In the genomic region with DNA sequence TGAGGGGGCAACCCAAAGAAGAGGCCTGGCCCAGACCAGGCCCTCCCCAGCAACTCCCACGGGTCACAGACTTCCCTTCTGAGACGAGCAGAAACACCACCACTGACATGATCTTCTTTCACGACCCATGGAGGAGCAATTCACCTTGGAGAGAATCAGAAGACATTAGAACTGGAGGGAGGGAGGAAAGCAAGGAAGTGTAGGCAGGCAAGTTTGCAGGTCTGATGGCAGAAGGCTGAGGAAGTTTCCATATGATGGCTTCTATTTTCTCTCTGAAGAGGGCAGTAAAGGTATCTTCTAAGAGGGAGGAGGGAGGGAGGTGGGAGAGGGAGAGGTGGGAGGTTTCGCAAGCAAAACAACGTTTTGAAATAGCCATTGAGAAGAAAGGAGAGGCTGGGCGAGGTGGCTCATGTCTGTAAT, we compare ENCODE assay signal across 16 cellular contexts. TPM values are rescaled to one million over a fixed set of nuclear protein-coding genes. Genes with fewer than 3 reads are reported as not detected.
A peak's percentile ranks its signal among the peaks of the same experiment; 100 is the strongest.
DNase-seq lines count a peak whose midpoint lies in the region; ATAC-seq, FAIRE-seq and TF ChIP-seq lines count a peak whose summit lies in the region.
"Had no signal": no experiment of that assay in that cellular context is flagged by ENCODE, and none has a peak within 500 bp of the region (broad histone marks: within the 10 kb centered on the region; RNA-seq: fewer than 3 reads in every experiment).

No MANE protein-coding gene starts in this region.

- POLR2A ChIA-PET in HepG2 (lab: Yijun Ruan, JAX) = no interaction called here
- POLR2A ChIA-PET in activated CD4-positive, alpha-beta memory T cell treated with anti-CD3 and anti-CD28 coated beads for 36 hours (lab: Charles Lee) = no interaction called here

- CTCF ChIA-PET in HepG2 (lab: Yijun Ruan, JAX; ENCODE audit: low intra/inter-chr PET ratio, low total read pairs) = no interaction called here
- CTCF ChIA-PET in activated CD4-positive, alpha-beta memory T cell treated with anti-CD3 and anti-CD28 coated beads for 36 hours (lab: Charles Lee) = interaction anchor here (7.1 kb wide), 1 partner anchor 10 kb away, joined by 60 read pairs; no protein-coding TSS in a partner anchor

- peak; percentile 49 for DNase-seq in HepG2 (ENCODE audit: low spot score)
- DNase-seq in right lobe of liver = no peak
- DNase-seq in activated CD4-positive, alpha-beta memory T cell treated with anti-CD3 and anti-CD28 coated beads for 36 hours = peak; percentile 22
- DNase-seq in left kidney (ENCODE audit: low read depth, low spot score) = peak; percentile 59
- no peak for DNase-seq in transverse colon
- no peak for DNase-seq in NCI-H345 (lab: John Stamatoyannopoulos, UW)
- no peak for DNase-seq in GM23248
- DNase-seq in brain microvascular endothelial cell = no peak
- DNase-seq: NCI-H526 treated with DMSO at 0.1 percent for 48 hours; pancreas; stimulated activated CD4-positive, alpha-beta T cell treated with anti-CD3 and anti-CD28 coated beads, Interleukin-4, amount 100 ng/mL, for 24 hours had no signal

- FAIRE-seq in HepG2 (lab: Jason Lieb, UNC) = no peak
- FAIRE-seq: islet of Langerhans, pancreas had no signal

- H3K27me3 Mint-ChIP-seq in activated CD4-positive, alpha-beta memory T cell treated with anti-CD3 and anti-CD28 coated beads for 36 hours = peaks cover 18% of the 10 kb centered on the region

- H4K20me1 ChIP-seq in HepG2 (ENCODE audit: insufficient read depth, low read length) (no peaks in the 10 kb centered on the region), GM23248 (ENCODE audit: insufficient read depth) (no peaks in the 10 kb centered on the region)

- no peaks in the 10 kb centered on the region for H3K36me3 Mint-ChIP-seq in activated CD4-positive, alpha-beta memory T cell treated with anti-CD3 and anti-CD28 coated beads for 36 hours

- ATAC-seq in HepG2 (peak; percentile 55), right lobe of liver (no peak)
- ATAC-seq: pancreas had no signal

- peak overlapping the region; percentile 61 for H3K4me3 Mint-ChIP-seq in activated CD4-positive, alpha-beta memory T cell treated with anti-CD3 and anti-CD28 coated beads for 36 hours

- peaks cover 41% of the 10 kb centered on the region for H3K4me1 Mint-ChIP-seq in activated CD4-positive, alpha-beta memory T cell treated with anti-CD3 and anti-CD28 coated beads for 36 hours (ENCODE audit: low read depth)

- TF ChIP-seq POLR2A in HepG2 (IDR thresholded peaks at IDR 0.05; ENCODE audit: insufficient read depth in 1 of 2, low read depth in 2 of 2, low read length in 2 of 2) (no peak), right lobe of liver (IDR thresholded peaks at IDR 0.05) (no peak), transverse colon (IDR thresholded peaks at IDR 0.05) (no peak)

- H3K4me2 ChIP-seq in HepG2 (ENCODE audit: low read depth, low read length) (no peak overlapping the region), GM23248 (ENCODE audit: unreplicated experiment) (no peak overlapping the region)

- in situ Hi-C loops in HepG2 (cut with HindIII; ENCODE audit: extremely low pct_ligation_motif_present, low pct_unique_long_range_greater_than_20kb) = no loop called here
- in situ Hi-C loops in transverse colon (cut with MboI; ENCODE audit: low pct_ligation_motif_present in 1 of 4, low pct_unique_long_range_greater_than_20kb in 1 of 4, low sequenced_read_pairs in 3 of 4) = no loop called here
- in situ Hi-C loops in GM23248 (cut with MboI) = no loop called here
- in situ Hi-C loops in brain microvascular endothelial cell (cut with HindIII; ENCODE audit: low pct_ligation_motif_present, low sequenced_read_pairs) = no loop called here

- TF ChIP-seq RAD21 in HepG2 (CRISPR knock-in tag; IDR thresholded peaks at IDR 0.05) = no peak

- BruUV-seq in HepG2 (replicated peaks; lab: Mats Ljungman, UMichigan) = no TSS peak

- intact Hi-C loops in HepG2 (cut with micrococcal nuclease; ENCODE audit: unreplicated experiment) = no loop called here
- intact Hi-C loops in right lobe of liver (cut with DNase I) = no loop called here
- intact Hi-C loops in activated CD4-positive, alpha-beta memory T cell treated with anti-CD3 and anti-CD28 coated beads for 36 hours (cut with micrococcal nuclease) = no loop called here
- intact Hi-C loops in transverse colon (cut with DNase I; ENCODE audit: low total_unique reads) = no loop called here

- 0 out of 2 replicates have a peak, but pooled peaks have one; percentile 23 for TF ChIP-seq CTCF in HepG2 (CRISPR knock-in tag; IDR thresholded peaks at IDR 0.05)
- TF ChIP-seq CTCF in right lobe of liver (IDR thresholded peaks at IDR 0.05) = no peak
- no peak for TF ChIP-seq CTCF in transverse colon (IDR thresholded peaks at IDR 0.05)
- no peak for TF ChIP-seq CTCF in brain microvascular endothelial cell (IDR thresholded peaks at IDR 0.05; ENCODE audit: low read depth, low read length, missing control alignments)

- WGBS in HepG2 (ENCODE audit: low lambda C conversion rate) = 37% methylated on average over 6 of the region's 6 CpGs
- WGBS in right lobe of liver (ENCODE audit: insufficient coverage, low coverage, low lambda C conversion rate, missing lambda C conversion rate) = 30% methylated on average over 6 of the region's 6 CpGs
- 60 to 70% methylated on average over 2 to 6 of the region's 6 CpGs for WGBS in transverse colon (ENCODE audit: low coverage in 1 of 2), 2 donors
- 50 to 62% methylated on average over 5 to 6 of the region's 6 CpGs for WGBS in GM23248 (ENCODE audit: low coverage in 1 of 2, low lambda C conversion rate in 2 of 2, missing lambda C conversion rate in 2 of 2), 2 experiments

- no peaks in the 10 kb centered on the region for H3K9me2 ChIP-seq in GM23248 (ENCODE audit: insufficient read depth)

- peaks cover 34% of the 10 kb centered on the region for H3K4me1 ChIP-seq in HepG2 (ENCODE audit: insufficient read depth, low read length)
- peaks cover 0 to 40% (median 16%) of the 10 kb centered on the region in 4 donors for H3K4me1 ChIP-seq in right lobe of liver
- H3K4me1 ChIP-seq in transverse colon = peaks cover 14 to 53% (median 45%) of the 10 kb centered on the region in 4 donors
- H3K4me1 ChIP-seq in GM23248 (ENCODE audit: insufficient read depth) = no peaks in the 10 kb centered on the region

- H3K27me3 ChIP-seq in HepG2 (ENCODE audit: control insufficient read depth in 1 of 2, insufficient read depth in 2 of 2, low read length in 2 of 2) (peaks cover 2 to 48% of the 10 kb centered on the region in 2 experiments; a peak in 3 of 5 replicates), right lobe of liver (no peaks in the 10 kb centered on the region), transverse colon (no peaks in the 10 kb centered on the region), GM23248 (replicated peaks; ENCODE audit: insufficient read depth) (peaks cover 80% of the 10 kb centered on the region), brain microvascular endothelial cell (replicated peaks) (peaks cover 31% of the 10 kb centered on the region)
- H3K27me3 ChIP-seq: pancreas had no signal

- no peak overlapping the region for H2AFZ ChIP-seq in HepG2 (ENCODE audit: low read length)
- no peak overlapping the region for H2AFZ ChIP-seq in GM23248

- H3K9ac ChIP-seq in HepG2 (ENCODE audit: insufficient read depth, low read depth, low read length) (no peak overlapping the region), GM23248 (no peak overlapping the region)

- TF ChIP-seq EP300 in HepG2 (IDR thresholded peaks at IDR 0.05; ENCODE audit: low read depth in 2 of 2, low read length in 2 of 2) (no peak), HepG2 (CRISPR knock-in tag; IDR thresholded peaks at IDR 0.05; ENCODE audit: borderline replicate concordance) (no peak), transverse colon (IDR thresholded peaks at IDR 0.05; ENCODE audit: low read depth) (no peak)

- no peaks in the 10 kb centered on the region for H3F3A ChIP-seq in GM23248 (ENCODE audit: insufficient read depth)

- no peaks in the 10 kb centered on the region for H3K9me3 ChIP-seq in HepG2 (ENCODE audit: low read length)
- H3K9me3 ChIP-seq in right lobe of liver = no peaks in the 10 kb centered on the region
- no peaks in the 10 kb centered on the region for H3K9me3 ChIP-seq in transverse colon
- H3K9me3 ChIP-seq in GM23248 (ENCODE audit: low read depth) = no peaks in the 10 kb centered on the region
- H3K9me3 ChIP-seq: pancreas, thoracic aorta had no signal

- no peaks in the 10 kb centered on the region for H3K36me3 ChIP-seq in HepG2 (replicated peaks in 1 of 2; ENCODE audit: control insufficient read depth in 1 of 2, insufficient read depth in 2 of 2, low read length in 2 of 2)
- H3K36me3 ChIP-seq in right lobe of liver = no peaks in the 10 kb centered on the region
- H3K36me3 ChIP-seq in transverse colon = no peaks in the 10 kb centered on the region
- H3K36me3 ChIP-seq in GM23248 (ENCODE audit: low read depth) = no peaks in the 10 kb centered on the region
- no peaks in the 10 kb centered on the region for H3K36me3 ChIP-seq in brain microvascular endothelial cell (replicated peaks)
- H3K36me3 ChIP-seq: pancreas, thoracic aorta had no signal

- peaks cover 8% of the 10 kb centered on the region for H3K9me3 Mint-ChIP-seq in activated CD4-positive, alpha-beta memory T cell treated with anti-CD3 and anti-CD28 coated beads for 36 hours

- no peak overlapping the region for H3K27ac ChIP-seq in HepG2 (ENCODE audit: extremely low read length, insufficient read depth, low read length)
- H3K27ac ChIP-seq in right lobe of liver = peak overlapping the region in 1 of 3 donors; percentile 70
- H3K27ac ChIP-seq in transverse colon = peak overlapping the region; percentile 76 to 92 (median 88)
- no peak overlapping the region for H3K27ac ChIP-seq in GM23248
- H3K27ac ChIP-seq in brain microvascular endothelial cell = no peak overlapping the region
- H3K27ac ChIP-seq: epithelial cell of prostate, pancreas, thoracic aorta had no signal

- H3K4me3 ChIP-seq in HepG2 (replicated peaks in 1 of 3; ENCODE audit: insufficient read depth in 1 of 3, low read depth in 2 of 3, low read length in 3 of 3) (no peak overlapping the region), right lobe of liver (no peak overlapping the region), transverse colon (no peak overlapping the region), GM23248 (no peak overlapping the region), brain microvascular endothelial cell (ENCODE audit: low read depth, low read length) (no peak overlapping the region)
- H3K4me3 ChIP-seq: pancreas, thoracic aorta had no signal

- no peaks in the 10 kb centered on the region for H3K79me2 ChIP-seq in HepG2 (ENCODE audit: insufficient read depth, low read length)
- H3K79me2 ChIP-seq in GM23248 (ENCODE audit: insufficient read depth) = no peaks in the 10 kb centered on the region

- H3K27ac Mint-ChIP-seq in activated CD4-positive, alpha-beta memory T cell treated with anti-CD3 and anti-CD28 coated beads for 36 hours = peak overlapping the region; percentile 74

RNA-seq across cellular contexts. Expression of a gene that starts 1.4 kb away (rescaled TPM):
- total RNA-seq in HepG2 (2016; rRNA removed; fragmentation: Illumina TruSeq; extraction: Trizol) (0.04 TPM in 1 of 2 replicates, not detected in the other), right lobe of liver (1 to 10 TPM in 4 of 6 experiments, under 1 TPM in 2; 0.35 to 2.5 (median 1.8) TPM), transverse colon (10 to 100 TPM in 1 of 4 donors, 1 to 10 TPM in 3; 4.3 to 15.3 (median 5.8) TPM)
- not detected in 2 replicates for total RNA-seq in HepG2 (2016; cell fraction: cytosol; rRNA removed; fragmentation: Illumina TruSeq; extraction: Trizol; ENCODE audit: low read depth)
- total RNA-seq in HepG2 (2016; cell fraction: insoluble cytoplasmic fraction; rRNA removed; fragmentation: Illumina TruSeq; extraction: Trizol) = 0.03 and 0.04 TPM in 2 replicates
- 0.03 TPM in 2 replicates for total RNA-seq in HepG2 (2016; cell fraction: membrane; rRNA removed; fragmentation: Illumina TruSeq; extraction: Trizol)
- 0.09 TPM in 1 of 2 replicates, not detected in the other for total RNA-seq in HepG2 (2016; cell fraction: nucleus; rRNA removed; fragmentation: Illumina TruSeq; extraction: Trizol)
- polyA plus RNA-seq in HepG2 (2011; rRNA removed) (0.05 and 0.07 TPM in 2 replicates), GM23248 (2016; fragmentation: Nextera tagmentation; extraction: Ambion mirVana) (not detected in 2 replicates)
- polyA plus RNA-seq in HepG2 (2011; cell fraction: cytosol; rRNA removed) = 0.05 and 0.06 TPM in 2 replicates
- polyA plus RNA-seq in HepG2 (2011; cell fraction: nucleus; rRNA removed) = 0.03 and 0.08 TPM in 2 replicates
- 0.05 and 0.17 TPM in 2 replicates for polyA plus RNA-seq in HepG2 (2012)
- not detected in 2 replicates for polyA plus RNA-seq in HepG2 (2016; cell fraction: cytosol; fragmentation: Illumina TruSeq; extraction: Trizol; ENCODE audit: low read depth)
- polyA plus RNA-seq in HepG2 (2016; cell fraction: insoluble cytoplasmic fraction; fragmentation: Illumina TruSeq; extraction: Trizol; ENCODE audit: low read depth) = 0.04 TPM in 1 of 2 replicates, not detected in the other
- not detected in 2 replicates for polyA plus RNA-seq in HepG2 (2016; cell fraction: membrane; fragmentation: Illumina TruSeq; extraction: Trizol; ENCODE audit: low read depth)
- polyA plus RNA-seq in HepG2 (2016; cell fraction: nucleus; fragmentation: Illumina TruSeq; extraction: Trizol; ENCODE audit: insufficient read depth, low read depth) = not detected in 2 replicates
- polyA minus RNA-seq in HepG2 (2011; rRNA and poly(A)+ RNA removed; ENCODE audit: low replicate concordance) = 0.18 TPM in 1 of 2 replicates, not detected in the other
- polyA minus RNA-seq in HepG2 (2011; cell fraction: cytosol; rRNA and poly(A)+ RNA removed) = not detected in 2 replicates
- polyA minus RNA-seq in HepG2 (2011; cell fraction: nucleus; rRNA and poly(A)+ RNA removed) = 0.13 and 0.25 TPM in 2 replicates
- total RNA-seq in activated CD4-positive, alpha-beta memory T cell treated with anti-CD3 and anti-CD28 coated beads for 36 hours = under 1 TPM; 0.53 to 0.55 TPM
- 0.11 TPM in 1 of 2 replicates, not detected in the other for total RNA-seq in GM23248 (2014; rRNA removed; shearing (Covaris generic))
- polyA plus RNA-seq: BJ had no signal

RNA-seq across cellular contexts. Expression of a gene that starts 1.8 kb away (rescaled TPM):
- total RNA-seq in HepG2 (2016; rRNA removed; fragmentation: Illumina TruSeq; extraction: Trizol) = not detected in 2 replicates
- not detected in 2 replicates for total RNA-seq in HepG2 (2016; cell fraction: cytosol; rRNA removed; fragmentation: Illumina TruSeq; extraction: Trizol; ENCODE audit: low read depth)
- total RNA-seq in HepG2 (2016; cell fraction: insoluble cytoplasmic fraction; rRNA removed; fragmentation: Illumina TruSeq; extraction: Trizol) = not detected in 2 replicates
- total RNA-seq in HepG2 (2016; cell fraction: membrane; rRNA removed; fragmentation: Illumina TruSeq; extraction: Trizol) = not detected in 2 replicates
- total RNA-seq in HepG2 (2016; cell fraction: nucleus; rRNA removed; fragmentation: Illumina TruSeq; extraction: Trizol) = not detected in 2 replicates
- not detected in 2 replicates for polyA plus RNA-seq in HepG2 (2011; rRNA removed)
- polyA plus RNA-seq in HepG2 (2011; cell fraction: cytosol; rRNA removed) = not detected in 2 replicates
- polyA plus RNA-seq in HepG2 (2011; cell fraction: nucleus; rRNA removed) = not detected in 2 replicates
- polyA plus RNA-seq in HepG2 (2012) = not detected in 2 replicates
- not detected in 2 replicates for polyA plus RNA-seq in HepG2 (2016; cell fraction: cytosol; fragmentation: Illumina TruSeq; extraction: Trizol; ENCODE audit: low read depth)
- not detected in 2 replicates for polyA plus RNA-seq in HepG2 (2016; cell fraction: insoluble cytoplasmic fraction; fragmentation: Illumina TruSeq; extraction: Trizol; ENCODE audit: low read depth)
- polyA plus RNA-seq in HepG2 (2016; cell fraction: membrane; fragmentation: Illumina TruSeq; extraction: Trizol; ENCODE audit: low read depth) = not detected in 2 replicates
- not detected in 2 replicates for polyA plus RNA-seq in HepG2 (2016; cell fraction: nucleus; fragmentation: Illumina TruSeq; extraction: Trizol; ENCODE audit: insufficient read depth, low read depth)
- not detected in 2 replicates for polyA minus RNA-seq in HepG2 (2011; rRNA and poly(A)+ RNA removed; ENCODE audit: low replicate concordance)
- polyA minus RNA-seq in HepG2 (2011; cell fraction: cytosol; rRNA and poly(A)+ RNA removed) = not detected in 2 replicates
- polyA minus RNA-seq in HepG2 (2011; cell fraction: nucleus; rRNA and poly(A)+ RNA removed) = not detected in 2 replicates
- total RNA-seq in right lobe of liver = not detected
- total RNA-seq in activated CD4-positive, alpha-beta memory T cell treated with anti-CD3 and anti-CD28 coated beads for 36 hours = under 1 TPM; 0.43 to 0.44 TPM
- total RNA-seq in transverse colon = 1 to 10 TPM in 1 of 4 donors, under 1 TPM in 2, not detected in 1; 0.14 to 4.1 (median 0.16) TPM
- not detected in 2 replicates for total RNA-seq in GM23248 (2014; rRNA removed; shearing (Covaris generic))
- polyA plus RNA-seq in GM23248 (2016; fragmentation: Nextera tagmentation; extraction: Ambion mirVana) = not detected in 2 replicates
- total RNA-seq: pancreas, thoracic aorta had no signal
- polyA plus RNA-seq: BJ, pancreas had no signal

RNA-seq across cellular contexts. Expression of a gene that starts 45.4 kb away (rescaled TPM):
- total RNA-seq in HepG2 (2016; rRNA removed; fragmentation: Illumina TruSeq; extraction: Trizol) (not detected in 2 replicates), right lobe of liver (not detected), transverse colon (under 1 TPM in 1 of 4 donors, not detected in 3; 0.32 TPM)
- not detected in 2 replicates for total RNA-seq in HepG2 (2016; cell fraction: cytosol; rRNA removed; fragmentation: Illumina TruSeq; extraction: Trizol; ENCODE audit: low read depth)
- total RNA-seq in HepG2 (2016; cell fraction: insoluble cytoplasmic fraction; rRNA removed; fragmentation: Illumina TruSeq; extraction: Trizol) = not detected in 2 replicates
- not detected in 2 replicates for total RNA-seq in HepG2 (2016; cell fraction: membrane; rRNA removed; fragmentation: Illumina TruSeq; extraction: Trizol)
- total RNA-seq in HepG2 (2016; cell fraction: nucleus; rRNA removed; fragmentation: Illumina TruSeq; extraction: Trizol) = not detected in 2 replicates
- polyA plus RNA-seq in HepG2 (2011; rRNA removed) (not detected in 2 replicates), GM23248 (2016; fragmentation: Nextera tagmentation; extraction: Ambion mirVana) (not detected in 2 replicates)
- polyA plus RNA-seq in HepG2 (2011; cell fraction: cytosol; rRNA removed) = not detected in 2 replicates
- 0.06 TPM in 1 of 2 replicates, not detected in the other for polyA plus RNA-seq in HepG2 (2011; cell fraction: nucleus; rRNA removed)
- polyA plus RNA-seq in HepG2 (2012) = not detected in 2 replicates
- not detected in 2 replicates for polyA plus RNA-seq in HepG2 (2016; cell fraction: cytosol; fragmentation: Illumina TruSeq; extraction: Trizol; ENCODE audit: low read depth)
- not detected in 2 replicates for polyA plus RNA-seq in HepG2 (2016; cell fraction: insoluble cytoplasmic fraction; fragmentation: Illumina TruSeq; extraction: Trizol; ENCODE audit: low read depth)
- not detected in 2 replicates for polyA plus RNA-seq in HepG2 (2016; cell fraction: membrane; fragmentation: Illumina TruSeq; extraction: Trizol; ENCODE audit: low read depth)
- not detected in 2 replicates for polyA plus RNA-seq in HepG2 (2016; cell fraction: nucleus; fragmentation: Illumina TruSeq; extraction: Trizol; ENCODE audit: insufficient read depth, low read depth)
- polyA minus RNA-seq in HepG2 (2011; rRNA and poly(A)+ RNA removed; ENCODE audit: low replicate concordance) = not detected in 2 replicates
- not detected in 2 replicates for polyA minus RNA-seq in HepG2 (2011; cell fraction: cytosol; rRNA and poly(A)+ RNA removed)
- polyA minus RNA-seq in HepG2 (2011; cell fraction: nucleus; rRNA and poly(A)+ RNA removed) = not detected in 2 replicates
- not detected for total RNA-seq in activated CD4-positive, alpha-beta memory T cell treated with anti-CD3 and anti-CD28 coated beads for 36 hours
- total RNA-seq in GM23248 (2014; rRNA removed; shearing (Covaris generic)) = not detected in 2 replicates
- total RNA-seq: activated CD8-positive, alpha-beta memory T cell treated with anti-CD3 and anti-CD28 coated beads for 36 hours; pancreas; thoracic aorta had no signal
- polyA plus RNA-seq: BJ, pancreas had no signal

Comparison
In these comparisons a context has a peak if more than half of its experiments do, and no peak if none do; other contexts are left out.
1. DNase-seq: peak in HepG2 (single experiment), activated CD4-positive, alpha-beta memory T cell treated with anti-CD3 and anti-CD28 coated beads for 36 hours (single experiment) and left kidney (single experiment); none in right lobe of liver (0 of 3), transverse colon (single experiment), NCI-H345 (single experiment), GM23248 (single experiment) and brain microvascular endothelial cell (single experiment).
2. H3K27ac ChIP-seq: peak in transverse colon (4 of 4); none in HepG2 (single experiment), GM23248 (single experiment) and brain microvascular endothelial cell (single experiment).